ENCODE assay signal across 13 cellular contexts in genomic region chr22:19843107-19843856, GRCh38. TPM values are rescaled to one million over a fixed set of nuclear protein-coding genes. Genes with fewer than 3 reads are reported as not detected.
DNase-seq lines count a peak whose midpoint lies in the region; ATAC-seq, FAIRE-seq and TF ChIP-seq lines count a peak whose summit lies in the region.
"Had no signal": no experiment of that assay in that cellular context is flagged by ENCODE, and none has a peak within 500 bp of the region (broad histone marks: within the 10 kb centered on the region; RNA-seq: fewer than 3 reads in every experiment).

No MANE protein-coding gene starts in this region.

- H3K27me3 ChIP-seq in PC-3 (ENCODE audit: low read length) (no peaks in the 10 kb centered on the region), keratinocyte (ENCODE audit: control insufficient read depth, extremely low read depth, insufficient read depth, low read length) (no peaks in the 10 kb centered on the region), upper lobe of left lung (no peaks in the 10 kb centered on the region)

- H3K9me1 ChIP-seq in keratinocyte (ENCODE audit: control insufficient read depth, extremely low read depth, insufficient read depth, low read length), result peaks cover 2% of the 10 kb centered on the region

- H3K36me3 ChIP-seq in PC-3 (ENCODE audit: low read depth, low read length) (no peaks in the 10 kb centered on the region), keratinocyte (ENCODE audit: control insufficient read depth in 2 of 2, extremely low read depth in 1 of 2, insufficient read depth in 2 of 2, low read length in 2 of 2) (peaks cover 1 to 4% of the 10 kb centered on the region in 2 experiments), upper lobe of left lung (no peaks in the 10 kb centered on the region)

- 74 to 80% methylated on average over 17 to 27 of the region's 27 CpGs for WGBS in upper lobe of left lung, 2 donors

- H3K4me2 ChIP-seq in PC-3 (ENCODE audit: low read length) (no peak overlapping the region), keratinocyte (ENCODE audit: control insufficient read depth, extremely low read depth, insufficient read depth, low read depth, low read length) (peak overlapping the region; percentile 35)

- TF ChIP-seq CTCF in PC-3 (conservative IDR thresholded peaks at IDR 0.05; ENCODE audit: low read depth, low read length) (no peak), keratinocyte (optimal IDR thresholded peaks at IDR 0.05 in 1 of 3, IDR thresholded peaks at IDR 0.05 in 1 of 3, conservative IDR thresholded peaks at IDR 0.05 in 1 of 3; ENCODE audit: extremely low read depth in 1 of 3, insufficient read depth in 2 of 3, low read length in 3 of 3) (no peak), upper lobe of left lung (IDR thresholded peaks at IDR 0.05) (no peak)

- H3K9me3 ChIP-seq in PC-3 (ENCODE audit: low read length) (no peaks in the 10 kb centered on the region), keratinocyte (ENCODE audit: control insufficient read depth, low read depth, low read length) (no peaks in the 10 kb centered on the region), upper lobe of left lung (no peaks in the 10 kb centered on the region)

- H3K27ac ChIP-seq in PC-3 (ENCODE audit: low read length) (no peak overlapping the region), keratinocyte (ENCODE audit: control insufficient read depth, insufficient read depth, low read length) (no peak overlapping the region), upper lobe of left lung (peak overlapping the region; percentile 62 to 91 (median 70))

- H3K4me1 ChIP-seq in PC-3 (ENCODE audit: insufficient read depth, low read length) (peaks cover 4% of the 10 kb centered on the region), keratinocyte (ENCODE audit: control insufficient read depth, extremely low read depth, insufficient read depth, low read length) (peaks cover 22% of the 10 kb centered on the region), upper lobe of left lung (peaks cover 26 to 31% (median 28%) of the 10 kb centered on the region in 4 donors)

- no peaks in the 10 kb centered on the region for H4K20me1 ChIP-seq in PC-3 (ENCODE audit: low read length)
- no peaks in the 10 kb centered on the region for H4K20me1 ChIP-seq in keratinocyte (ENCODE audit: control insufficient read depth, extremely low read depth, insufficient read depth, low read length)

- DNase-seq in NCI-H1436 (lab: John Stamatoyannopoulos, UW) (peak; percentile 21), NCI-H1436 treated with DMSO at 0.1 percent for 48 hours (lab: John Stamatoyannopoulos, UW) (no peak), PC-3 (no peak), keratinocyte (ENCODE audit: low read depth, low spot score) (no peak), upper lobe of left lung (peak in 1 of 2 donors; percentile 62), NCI-H2107 treated with DMSO at 0.1 percent for 48 hours (lab: John Stamatoyannopoulos, UW; ENCODE audit: unreplicated experiment) (no peak), HEK293T (ENCODE audit: extremely low spot score) (no peak)
- DNase-seq: 8988T, Calu3, NCI-H345, SHP77 had no signal

- no peaks in the 10 kb centered on the region for H3K9me2 ChIP-seq in PC-3 (replicated peaks; ENCODE audit: low read length)

- no peak for FAIRE-seq in keratinocyte (lab: Jason Lieb, UNC)
- FAIRE-seq: H1 had no signal

- no peaks in the 10 kb centered on the region for H3F3A ChIP-seq in PC-3 (ENCODE audit: low read length, unreplicated experiment)

- H2AFZ ChIP-seq in PC-3 (ENCODE audit: low read length) (no peak overlapping the region), keratinocyte (ENCODE audit: control insufficient read depth, low read length) (no peak overlapping the region)

- dilution Hi-C loops in keratinocyte (cut with MboI; ENCODE audit: extremely low pct_ligation_motif_present, low sequenced_read_pairs), result no loop called here

- ATAC-seq in PC-3, result peak; percentile 33; the same call in 1 of the 2 replicates
- no peak for ATAC-seq in upper lobe of left lung (ENCODE audit: low FRiP score in 2 of 2)
- no peak for ATAC-seq in GM19395 (IDR thresholded peaks at IDR 0.05; ENCODE audit: unreplicated experiment)

- no TSS peak for BruUV-seq in PC-3 (replicated peaks; lab: Mats Ljungman, UMichigan)

- TF ChIP-seq POLR2A in upper lobe of left lung (IDR thresholded peaks at IDR 0.05), result no peak

- H3K4me3 ChIP-seq in PC-3 (ENCODE audit: low read length) (no peak overlapping the region), keratinocyte (ENCODE audit: control insufficient read depth in 2 of 3, extremely low read depth in 1 of 3, insufficient read depth in 2 of 3, low read depth in 1 of 3, low read length in 3 of 3) (no peak overlapping the region), upper lobe of left lung (no peak overlapping the region)

- intact Hi-C loops in PC-3 (cut with micrococcal nuclease), result no loop called here

- no peak for TF ChIP-seq EP300 in upper lobe of left lung (IDR thresholded peaks at IDR 0.05)

- CTCF ChIA-PET in PC-3 (lab: Charles Lee) (no interaction called here), HEK293T (lab: Yijun Ruan, JAX) (no interaction called here)

- POLR2A ChIA-PET in PC-3 (lab: Charles Lee; ENCODE audit: unreplicated experiment) (no interaction called here), HEK293T (lab: Yijun Ruan, JAX) (interaction anchor here (1.1 to 1.9 kb wide), 3 partner anchors 8 to 12 kb away, joined by 4 to 15 read pairs (median 5); partner anchors contain the start of genes GNB1L and RTL10)

- H3K79me2 ChIP-seq in PC-3 (ENCODE audit: low read length) (peaks cover 15% of the 10 kb centered on the region), keratinocyte (ENCODE audit: control insufficient read depth, insufficient read depth, low read length) (no peaks in the 10 kb centered on the region)

- H3K9ac ChIP-seq in PC-3 (ENCODE audit: low read length) (no peak overlapping the region), keratinocyte (ENCODE audit: control insufficient read depth, extremely low read depth, insufficient read depth, low read length) (no peak overlapping the region)

TF ChIP-seq in HEK293T, 16 proteins besides CTCF, POLR2A, EP300 and RAD21:
- no peak for TF ChIP-seq BHLHE40 (IDR thresholded peaks at IDR 0.05; ENCODE audit: borderline replicate concordance)
- no peak for TF ChIP-seq FOXM1 (IDR thresholded peaks at IDR 0.05; ENCODE audit: borderline replicate concordance)
- no peak for TF ChIP-seq ELF4 (IDR thresholded peaks at IDR 0.05)

RNA-seq across cellular contexts. Expression of gene GNB1L, which starts 11.4 kb away (rescaled TPM):
- total RNA-seq in PC-3 (2014; rRNA removed), result 27.0 and 28.8 TPM in 2 replicates
- polyA plus RNA-seq in keratinocyte, result 2.0 to 4.1 TPM (median 2.4 TPM) in 3 replicates
- 5.8 TPM for polyA plus RNA-seq in keratinocyte (2011; ENCODE audit: low read depth)
- 1.2 and 2.9 TPM in 2 replicates for polyA plus RNA-seq in keratinocyte (2011; cell fraction: cytosol; rRNA removed)
- 1.8 and 2.1 TPM in 2 replicates for polyA plus RNA-seq in keratinocyte (2011; cell fraction: nucleus; rRNA removed)
- polyA plus RNA-seq in keratinocyte (2012; ENCODE audit: low replicate concordance), result 7.2 and 8.4 TPM in 2 replicates
- 0.49 to 2.0 TPM (median 1.2 TPM) in 3 replicates for polyA minus RNA-seq in keratinocyte
- polyA minus RNA-seq in keratinocyte (2011; cell fraction: cytosol; rRNA and poly(A)+ RNA removed), result 11.3 TPM
- polyA minus RNA-seq in keratinocyte (2011; cell fraction: nucleus; rRNA and poly(A)+ RNA removed), result 2.2 and 3.4 TPM in 2 replicates
- total RNA-seq in upper lobe of left lung, result 10 to 100 TPM in 1 of 6 donors, 1 to 10 TPM in 4, under 1 TPM in 1; 0.78 to 11.1 (median 6.8) TPM

RNA-seq across cellular contexts. Expression of gene RTL10, which starts 11.4 kb away (rescaled TPM):
- total RNA-seq in PC-3 (2014; rRNA removed) (7.8 and 12.2 TPM in 2 replicates), upper lobe of left lung (10 to 100 TPM; 16.4 to 27.4 (median 24.1) TPM)
- polyA plus RNA-seq in keratinocyte, result 12.9 to 23.4 TPM (median 18.2 TPM) in 3 replicates
- polyA plus RNA-seq in keratinocyte (2011; ENCODE audit: low read depth), result 6.1 TPM
- 9.3 and 14.5 TPM in 2 replicates for polyA plus RNA-seq in keratinocyte (2011; cell fraction: cytosol; rRNA removed)
- 32.8 and 44.8 TPM in 2 replicates for polyA plus RNA-seq in keratinocyte (2011; cell fraction: nucleus; rRNA removed)
- polyA plus RNA-seq in keratinocyte (2012; ENCODE audit: low replicate concordance), result 16.5 and 19.8 TPM in 2 replicates
- polyA minus RNA-seq in keratinocyte, result 26.9 to 120 TPM (median 32.7 TPM) in 3 replicates
- 13.6 TPM for polyA minus RNA-seq in keratinocyte (2011; cell fraction: cytosol; rRNA and poly(A)+ RNA removed)
- 19.3 and 28.2 TPM in 2 replicates for polyA minus RNA-seq in keratinocyte (2011; cell fraction: nucleus; rRNA and poly(A)+ RNA removed)

Comparison
In these comparisons a context has a peak if more than half of its experiments do, and no peak if none do; other contexts are left out.
1. H3K27ac ChIP-seq: peak in upper lobe of left lung (4 of 4); none in PC-3 (single experiment) and keratinocyte (single experiment).